In the genomic region with DNA sequence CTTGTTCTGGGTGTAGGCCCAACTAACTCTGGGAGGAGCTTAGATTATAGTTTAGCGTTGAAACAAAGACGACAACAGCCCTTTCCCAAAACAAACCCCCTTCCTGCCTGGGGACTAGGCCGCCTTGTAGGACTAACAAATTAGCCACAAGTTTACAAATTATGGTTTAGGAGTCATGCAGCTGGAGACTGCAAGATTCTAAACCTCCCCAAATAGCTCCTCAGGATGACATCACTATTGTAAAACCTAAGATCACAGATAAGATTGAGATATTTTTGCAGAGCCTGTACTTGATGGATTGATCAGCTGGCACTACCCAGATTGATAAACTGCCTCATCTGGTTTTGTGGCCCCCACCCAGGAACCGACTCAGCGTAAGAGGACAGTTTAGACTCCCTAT, we compare ENCODE assay signal across 10 cellular contexts. TPM values are rescaled to one million over a fixed set of nuclear protein-coding genes. Genes with fewer than 3 reads are reported as not detected.
A peak's percentile ranks its signal among the peaks of the same experiment; 100 is the strongest.
DNase-seq lines count a peak whose midpoint lies in the region; ATAC-seq, FAIRE-seq and TF ChIP-seq lines count a peak whose summit lies in the region.
"Had no signal": no experiment of that assay in that cellular context is flagged by ENCODE, and none has a peak within 500 bp of the region (broad histone marks: within the 10 kb centered on the region; RNA-seq: fewer than 3 reads in every experiment).

No MANE protein-coding gene starts in this region.

- TF ChIP-seq CTCF in natural killer cell (IDR thresholded peaks at IDR 0.05) (no peak), kidney (IDR thresholded peaks at IDR 0.05; ENCODE audit: borderline replicate concordance, extremely low read depth, insufficient read depth) (no peak)

- H3K4me1 Mint-ChIP-seq in natural killer cell (peaks cover 1 to 4% of the 10 kb centered on the region in 2 donors), immature natural killer cell (peaks cover 19 to 27% of the 10 kb centered on the region in 2 donors)
- H3K4me1 Mint-ChIP-seq in natural killer cell treated with Interleukin-12 subunit alpha and Interleukin-12 subunit beta and Interleukin-15 and Interleukin-18, amount 100 ng/mL, for 72 hours (ENCODE audit: low read depth in 2 of 2): peaks cover 0 to 5% of the 10 kb centered on the region in 2 donors
- H3K4me1 Mint-ChIP-seq in activated CD8-positive, alpha-beta T cell treated with anti-CD3 and anti-CD28 coated beads, Interleukin-2, amount 10 ng/mL, durations not matched to agents 7 days and 5 days (ENCODE audit: low read depth): peaks cover 40% of the 10 kb centered on the region

- DNase-seq in natural killer cell (no peak), immature natural killer cell (no peak), NCI-H345 treated with DMSO at 0.1 percent for 48 hours (lab: John Stamatoyannopoulos, UW; ENCODE audit: unreplicated experiment) (no peak), kidney (no peak)
- DNase-seq in natural killer cell treated with Interleukin-12 subunit alpha and Interleukin-12 subunit beta and Interleukin-15 and Interleukin-18, amount 100 ng/mL, for 72 hours (ENCODE audit: low spot score): no peak
- DNase-seq in activated CD8-positive, alpha-beta T cell treated with anti-CD3 and anti-CD28 coated beads, Interleukin-2, amount 10 ng/mL, durations not matched to agents 7 days and 5 days: no peak
- no peak for DNase-seq in stimulated activated CD4-positive, alpha-beta T cell treated with anti-CD3 and anti-CD28 coated beads, Interleukin-1b, Interleukin-23, amount 100 ng/mL, for 48 hours
- DNase-seq: NCI-H82 had no signal

- H3K4me3 Mint-ChIP-seq in natural killer cell (peak overlapping the region; percentile 9), immature natural killer cell (peak overlapping the region in 3 of 5 donors; percentile 20 to 84 (median 76))
- no peak overlapping the region for H3K4me3 Mint-ChIP-seq in natural killer cell treated with Interleukin-12 subunit alpha and Interleukin-12 subunit beta and Interleukin-15 and Interleukin-18, amount 100 ng/mL, for 72 hours
- H3K4me3 Mint-ChIP-seq in activated CD8-positive, alpha-beta T cell treated with anti-CD3 and anti-CD28 coated beads, Interleukin-2, amount 10 ng/mL, durations not matched to agents 7 days and 5 days: peak overlapping the region; percentile 26

- H3K36me3 Mint-ChIP-seq in natural killer cell (no peaks in the 10 kb centered on the region), immature natural killer cell (no peaks in the 10 kb centered on the region)
- H3K36me3 Mint-ChIP-seq in natural killer cell treated with Interleukin-12 subunit alpha and Interleukin-12 subunit beta and Interleukin-15 and Interleukin-18, amount 100 ng/mL, for 72 hours: no peaks in the 10 kb centered on the region
- H3K36me3 Mint-ChIP-seq in activated CD8-positive, alpha-beta T cell treated with anti-CD3 and anti-CD28 coated beads, Interleukin-2, amount 10 ng/mL, durations not matched to agents 7 days and 5 days (ENCODE audit: low read depth): no peaks in the 10 kb centered on the region

- no peak overlapping the region for H3K27ac ChIP-seq in kidney (ENCODE audit: low read depth in 2 of 2, low read length in 2 of 2)
- H3K27ac ChIP-seq: SK-N-MC had no signal

- POLR2A ChIA-PET in activated CD8-positive, alpha-beta T cell treated with anti-CD3 and anti-CD28 coated beads, Interleukin-2, amount 10 ng/mL, durations not matched to agents 7 days and 5 days (lab: Charles Lee): interaction anchor here (0.8 kb wide), 1 partner anchor 15 kb away, joined by 3 read pairs; no protein-coding TSS in a partner anchor

- CTCF ChIA-PET in activated CD8-positive, alpha-beta T cell treated with anti-CD3 and anti-CD28 coated beads, Interleukin-2, amount 10 ng/mL, durations not matched to agents 7 days and 5 days (lab: Charles Lee): interaction anchor here (0.9 to 1.7 kb wide), 3 partner anchors 9 to 410 kb away, joined by 3 to 16 read pairs (median 4); no protein-coding TSS in a partner anchor

- intact Hi-C loops in natural killer cell (cut with micrococcal nuclease): no loop called here
- intact Hi-C loops in kidney (cut with DNase I): no loop called here

- no peak for ATAC-seq in natural killer cell
- ATAC-seq in natural killer cell treated with Interleukin-12 subunit alpha and Interleukin-12 subunit beta and Interleukin-15 and Interleukin-18, amount 100 ng/mL, for 72 hours: no peak
- no peak for ATAC-seq in activated CD8-positive, alpha-beta T cell treated with anti-CD3 and anti-CD28 coated beads, Interleukin-2, amount 10 ng/mL, durations not matched to agents 7 days and 5 days
- no peak for ATAC-seq in HG02885 (IDR thresholded peaks at IDR 0.05; ENCODE audit: poor library complexity, unreplicated experiment)

- no peaks in the 10 kb centered on the region for H3K9me3 ChIP-seq in kidney (ENCODE audit: control insufficient read depth in 1 of 2, low read length in 2 of 2)

- no peak for FAIRE-seq in kidney (lab: Jason Lieb, UNC)

- H3K9ac ChIP-seq in kidney (ENCODE audit: low read length in 2 of 2): no peak overlapping the region

- no peaks in the 10 kb centered on the region for H3K9me3 Mint-ChIP-seq in natural killer cell
- H3K9me3 Mint-ChIP-seq in natural killer cell treated with Interleukin-12 subunit alpha and Interleukin-12 subunit beta and Interleukin-15 and Interleukin-18, amount 100 ng/mL, for 72 hours: no peaks in the 10 kb centered on the region
- no peaks in the 10 kb centered on the region for H3K9me3 Mint-ChIP-seq in activated CD8-positive, alpha-beta T cell treated with anti-CD3 and anti-CD28 coated beads, Interleukin-2, amount 10 ng/mL, durations not matched to agents 7 days and 5 days (ENCODE audit: insufficient read depth)
- H3K9me3 Mint-ChIP-seq in immature natural killer cell: no peaks in the 10 kb centered on the region

- H3K36me3 ChIP-seq in kidney (ENCODE audit: control insufficient read depth in 1 of 2, insufficient read depth in 2 of 2, low read length in 2 of 2): no peaks in the 10 kb centered on the region

- H3K4me3 ChIP-seq in kidney (ENCODE audit: low read length in 2 of 2): no peak overlapping the region
- H3K4me3 ChIP-seq: SK-N-MC had no signal

- H3K4me1 ChIP-seq in kidney (ENCODE audit: control insufficient read depth in 1 of 2, insufficient read depth in 1 of 2, low read depth in 1 of 2, low read length in 2 of 2): peaks cover 0 to 2% of the 10 kb centered on the region in 2 donors

- H3K27ac Mint-ChIP-seq in natural killer cell (no peak overlapping the region), immature natural killer cell (peak overlapping the region in 2 of 6 donors; percentile 35 to 60)
- no peak overlapping the region for H3K27ac Mint-ChIP-seq in natural killer cell treated with Interleukin-12 subunit alpha and Interleukin-12 subunit beta and Interleukin-15 and Interleukin-18, amount 100 ng/mL, for 72 hours
- peak overlapping the region; percentile 48 for H3K27ac Mint-ChIP-seq in activated CD8-positive, alpha-beta T cell treated with anti-CD3 and anti-CD28 coated beads, Interleukin-2, amount 10 ng/mL, durations not matched to agents 7 days and 5 days

- H3K27me3 Mint-ChIP-seq in natural killer cell (ENCODE audit: low read depth in 2 of 2) (peaks cover 0 to 2% of the 10 kb centered on the region in 2 donors), immature natural killer cell (ENCODE audit: low read depth in 3 of 3) (peaks cover 0 to 9% (median 0%) of the 10 kb centered on the region in 3 donors)
- no peaks in the 10 kb centered on the region for H3K27me3 Mint-ChIP-seq in natural killer cell treated with Interleukin-12 subunit alpha and Interleukin-12 subunit beta and Interleukin-15 and Interleukin-18, amount 100 ng/mL, for 72 hours
- H3K27me3 Mint-ChIP-seq in activated CD8-positive, alpha-beta T cell treated with anti-CD3 and anti-CD28 coated beads, Interleukin-2, amount 10 ng/mL, durations not matched to agents 7 days and 5 days (ENCODE audit: low read depth): no peaks in the 10 kb centered on the region

RNA-seq across cellular contexts. Expression of gene SLC25A15, which starts 2.3 kb away (rescaled TPM):
- total RNA-seq in natural killer cell: 1 to 10 TPM; 4.0 to 6.0 (median 5.8) TPM
- total RNA-seq in natural killer cell treated with Interleukin-12 subunit alpha and Interleukin-12 subunit beta and Interleukin-15 and Interleukin-18, amount 100 ng/mL, for 72 hours: 10 to 100 TPM in 1 of 2 donors, 1 to 10 TPM in 1; 6.2 to 15.3 TPM
- 10 to 100 TPM; 13.4 to 13.5 TPM for total RNA-seq in activated CD8-positive, alpha-beta T cell treated with anti-CD3 and anti-CD28 coated beads, Interleukin-2, amount 10 ng/mL, durations not matched to agents 7 days and 5 days
- polyA plus RNA-seq in immature natural killer cell: 1 to 10 TPM; 2.1 to 8.3 (median 5.3) TPM
- 7.7 TPM for total RNA-seq in kidney
- 5.4 TPM for polyA plus RNA-seq in kidney (ENCODE audit: insufficient read depth, low read depth, low replicate concordance)

RNA-seq across cellular contexts. Expression of gene MRPS31, which starts 16.1 kb away (rescaled TPM):
- 10 to 100 TPM; 13.6 to 19.6 (median 13.8) TPM for total RNA-seq in natural killer cell
- total RNA-seq in natural killer cell treated with Interleukin-12 subunit alpha and Interleukin-12 subunit beta and Interleukin-15 and Interleukin-18, amount 100 ng/mL, for 72 hours: 10 to 100 TPM; 25.2 to 27.4 TPM
- total RNA-seq in activated CD8-positive, alpha-beta T cell treated with anti-CD3 and anti-CD28 coated beads, Interleukin-2, amount 10 ng/mL, durations not matched to agents 7 days and 5 days: 10 to 100 TPM; 35.6 to 37.3 TPM
- 10 to 100 TPM; 30.9 to 38.0 (median 33.4) TPM for polyA plus RNA-seq in immature natural killer cell
- total RNA-seq in kidney: 24.3 TPM
- 47.3 TPM for polyA plus RNA-seq in kidney (ENCODE audit: insufficient read depth, low read depth, low replicate concordance)
